8 cellular contexts compared by ENCODE assay signal in genomic region chr7:43583424-43584199, GRCh38. TPM values are rescaled to one million over a fixed set of nuclear protein-coding genes. Genes with fewer than 3 reads are reported as not detected.
A peak's percentile ranks its signal among the peaks of the same experiment; 100 is the strongest.
DNase-seq lines count a peak whose midpoint lies in the region; ATAC-seq and TF ChIP-seq lines count a peak whose summit lies in the region.

No MANE protein-coding gene starts in this region.

- peak overlapping the region; percentile 96 for H3K27ac Mint-ChIP-seq in activated naive CD8-positive, alpha-beta T cell treated with anti-CD3 and anti-CD28 coated beads, Interleukin-2, amount 50 U/mL, for 24 hours

- H3K4me1 ChIP-seq in HUES48 (ENCODE audit: control insufficient read depth, insufficient read depth, low read length) (peaks cover 16% of the 10 kb centered on the region), left ventricle myocardium inferior (peaks cover 26% of the 10 kb centered on the region), psoas muscle (peaks cover 21% of the 10 kb centered on the region), urinary bladder (ENCODE audit: insufficient read depth) (peaks cover 2% of the 10 kb centered on the region)

- H3K4me3 ChIP-seq in HUES48 (ENCODE audit: low read depth, low read length) (peak overlapping the region; percentile 79), SK-N-MC (peak overlapping the region; percentile 92), left ventricle myocardium inferior (peak overlapping the region; percentile 93), psoas muscle (peak overlapping the region; percentile 81), urinary bladder (ENCODE audit: low read depth, low read length) (peak overlapping the region; percentile 78)

- no peaks in the 10 kb centered on the region for H3K36me3 ChIP-seq in HUES48 (ENCODE audit: control insufficient read depth, insufficient read depth, low read length)
- H3K36me3 ChIP-seq in SK-N-MC (ENCODE audit: insufficient read depth, low read length): no peaks in the 10 kb centered on the region
- no peaks in the 10 kb centered on the region for H3K36me3 ChIP-seq in left ventricle myocardium inferior
- H3K36me3 ChIP-seq in psoas muscle (ENCODE audit: insufficient read depth in 1 of 2, low read depth in 1 of 2): no peaks in the 10 kb centered on the region
- no peaks in the 10 kb centered on the region for H3K36me3 ChIP-seq in urinary bladder (ENCODE audit: insufficient read depth)

- peaks cover 46% of the 10 kb centered on the region for H3K4me1 Mint-ChIP-seq in activated naive CD8-positive, alpha-beta T cell treated with anti-CD3 and anti-CD28 coated beads, Interleukin-2, amount 50 U/mL, for 24 hours

- peak overlapping the region; percentile 89 for H3K4me3 Mint-ChIP-seq in activated naive CD8-positive, alpha-beta T cell treated with anti-CD3 and anti-CD28 coated beads, Interleukin-2, amount 50 U/mL, for 24 hours

- peak overlapping the region; percentile 56 for H3K9ac ChIP-seq in HUES48 (ENCODE audit: low read depth, low read length)
- peak overlapping the region; percentile 75 for H3K9ac ChIP-seq in SK-N-MC (ENCODE audit: insufficient read length)

- intact Hi-C loops in left ventricle myocardium inferior (cut with micrococcal nuclease): no loop called here
- intact Hi-C loops in psoas muscle (cut with DNase I): loop anchor here (2.0 to 10.0 kb wide), 5 partner anchors 64 to 251 kb away; no protein-coding TSS in a partner anchor

- DNase-seq in DMS 273 (lab: John Stamatoyannopoulos, UW; ENCODE audit: unreplicated experiment): peak; percentile 85
- DNase-seq in SK-N-MC (ENCODE audit: low read depth, low spot score): no peak
- DNase-seq in activated naive CD8-positive, alpha-beta T cell treated with anti-CD3 and anti-CD28 coated beads, Interleukin-2, amount 50 U/mL, for 24 hours: peak; percentile 68
- DNase-seq in left ventricle myocardium inferior: peak; percentile 82
- peak; percentile 64 to 85 for DNase-seq in psoas muscle

- peaks cover 15% of the 10 kb centered on the region for H3K27me3 Mint-ChIP-seq in activated naive CD8-positive, alpha-beta T cell treated with anti-CD3 and anti-CD28 coated beads, Interleukin-2, amount 50 U/mL, for 24 hours

- H3K27ac ChIP-seq in HUES48 (ENCODE audit: low read depth, low read length) (peak overlapping the region; percentile 61), SK-N-MC (no peak overlapping the region), left ventricle myocardium inferior (replicated peaks) (peak overlapping the region; percentile 98), psoas muscle (peak overlapping the region; percentile 92), urinary bladder (ENCODE audit: low read depth) (peak overlapping the region; percentile 93)

- H3K9me3 ChIP-seq in HUES48 (ENCODE audit: control insufficient read depth, insufficient read depth, low read length) (no peaks in the 10 kb centered on the region), SK-N-MC (ENCODE audit: low read depth, low read length) (no peaks in the 10 kb centered on the region), left ventricle myocardium inferior (replicated peaks) (no peaks in the 10 kb centered on the region), psoas muscle (no peaks in the 10 kb centered on the region)

- H3K36me3 Mint-ChIP-seq in activated naive CD8-positive, alpha-beta T cell treated with anti-CD3 and anti-CD28 coated beads, Interleukin-2, amount 50 U/mL, for 24 hours (ENCODE audit: low read depth): no peaks in the 10 kb centered on the region

- TF ChIP-seq CTCF in left ventricle myocardium inferior (IDR thresholded peaks at IDR 0.05; ENCODE audit: borderline replicate concordance): no peak
- peak; percentile 8 for TF ChIP-seq CTCF in psoas muscle (IDR thresholded peaks at IDR 0.05)

- peaks cover 8% of the 10 kb centered on the region for H3K27me3 ChIP-seq in HUES48 (ENCODE audit: control insufficient read depth, insufficient read depth, low read length)
- H3K27me3 ChIP-seq in left ventricle myocardium inferior (ENCODE audit: low read depth): peaks cover 8% of the 10 kb centered on the region
- no peaks in the 10 kb centered on the region for H3K27me3 ChIP-seq in psoas muscle (ENCODE audit: insufficient read depth in 3 of 3, low read length in 2 of 3)

- WGBS in psoas muscle, 3 donors: 0 to 1% (median 0%) methylated on average over 51 to 66 of the region's 66 CpGs
- under 1% methylated on average over 66 of the region's 66 CpGs for WGBS in urinary bladder

- ATAC-seq in GM21390 (IDR thresholded peaks at IDR 0.05; ENCODE audit: unreplicated experiment) (peak; percentile 18), psoas muscle (peak; percentile 38 to 66 (median 58))
- ATAC-seq in activated naive CD8-positive, alpha-beta T cell treated with anti-CD3 and anti-CD28 coated beads, Interleukin-2, amount 50 U/mL, for 24 hours: no peak

- no peaks in the 10 kb centered on the region for H3K9me3 Mint-ChIP-seq in activated naive CD8-positive, alpha-beta T cell treated with anti-CD3 and anti-CD28 coated beads, Interleukin-2, amount 50 U/mL, for 24 hours

RNA-seq across cellular contexts. Expression of gene STK17A, which starts 0.7 kb away (rescaled TPM):
- total RNA-seq in left ventricle myocardium inferior (32.3 TPM), psoas muscle (10 to 100 TPM; 16.5 to 39.8 (median 19.6) TPM), urinary bladder (17.4 TPM)
- polyA plus RNA-seq in psoas muscle (10 to 100 TPM; 21.4 to 47.5 (median 43.3) TPM), urinary bladder (5.4 TPM)
